33 cellular contexts compared by ENCODE assay signal in genomic region chr17:32161029-32161428, GRCh38. TPM values are rescaled to one million over a fixed set of nuclear protein-coding genes. Genes with fewer than 3 reads are reported as not detected.
DNase-seq lines count a peak whose midpoint lies in the region; ATAC-seq, FAIRE-seq and TF ChIP-seq lines count a peak whose summit lies in the region.
"Had no signal": no experiment of that assay in that cellular context is flagged by ENCODE, and none has a peak within 500 bp of the region (broad histone marks: within the 10 kb centered on the region; RNA-seq: fewer than 3 reads in every experiment).

No MANE protein-coding gene starts in this region.

- H3K27ac ChIP-seq in left ventricle myocardium inferior (replicated peaks) (peak overlapping the region; percentile 24), astrocyte (ENCODE audit: low read depth, low read length) (peak overlapping the region; percentile 91), body of pancreas (no peak overlapping the region)
- H3K27ac ChIP-seq: hepatocyte, neutrophil, prostate gland, SK-N-MC, thyroid gland had no signal

- no peak overlapping the region for H2AFZ ChIP-seq in astrocyte (ENCODE audit: low read depth, low read length)
- H2AFZ ChIP-seq: hepatocyte had no signal

- peaks cover 49% of the 10 kb centered on the region for H3K4me1 ChIP-seq in left ventricle myocardium inferior
- peaks cover 36% of the 10 kb centered on the region for H3K4me1 ChIP-seq in astrocyte (ENCODE audit: insufficient read depth, low read length)
- no peaks in the 10 kb centered on the region for H3K4me1 ChIP-seq in body of pancreas

- H3K4me2 ChIP-seq in astrocyte (ENCODE audit: low read length) = peak overlapping the region; percentile 84
- H3K4me2 ChIP-seq: hepatocyte had no signal

- TF ChIP-seq CTCF in left ventricle myocardium inferior (IDR thresholded peaks at IDR 0.05; ENCODE audit: borderline replicate concordance) (no peak), astrocyte (IDR thresholded peaks at IDR 0.05; ENCODE audit: insufficient read depth, low read depth, low read length) (no peak), body of pancreas (IDR thresholded peaks at IDR 0.05) (no peak)

- intact Hi-C loops in left ventricle myocardium inferior (cut with micrococcal nuclease) = no loop called here
- intact Hi-C loops in Right ventricle myocardium inferior (cut with DNase I) = no loop called here
- intact Hi-C loops in body of pancreas (cut with DNase I) = no loop called here

- peaks cover 12% of the 10 kb centered on the region for H3K4me1 Mint-ChIP-seq in astrocyte (ENCODE audit: low read depth, unreplicated experiment)

- ATAC-seq in Right ventricle myocardium inferior (no peak), body of pancreas (no peak)
- ATAC-seq: activated T-cell treated with anti-CD3 and anti-CD28 coated beads, Interleukin-2, amount 50 U/mL, for 4 hours; CD8-positive, alpha-beta T cell; K562; stimulated activated naive CD8-positive, alpha-beta T cell treated with anti-CD3 and anti-CD28 coated beads, Interleukin-15, amount 100 ng/mL, for 72 hours had no signal

- H3K27me3 ChIP-seq in left ventricle myocardium inferior (ENCODE audit: low read depth) (no peaks in the 10 kb centered on the region), astrocyte (ENCODE audit: insufficient read depth, low read length) (no peaks in the 10 kb centered on the region), body of pancreas (no peaks in the 10 kb centered on the region)
- H3K27me3 ChIP-seq: hepatocyte, MG63, neutrophil, thyroid gland had no signal

- H3K27ac Mint-ChIP-seq in astrocyte (ENCODE audit: unreplicated experiment) = no peak overlapping the region
- H3K27ac Mint-ChIP-seq: activated naive CD8-positive, alpha-beta T cell treated with anti-CD3 and anti-CD28 coated beads, Interleukin-2, amount 50 U/mL, for 24 hours; CD8-positive, alpha-beta T cell; H9; stimulated activated naive CD8-positive, alpha-beta T cell treated with anti-CD3 and anti-CD28 coated beads, Interleukin-15, amount 100 ng/mL, for 72 hours had no signal

- H3K9me3 ChIP-seq in left ventricle myocardium inferior (replicated peaks) = peaks cover 4% of the 10 kb centered on the region
- no peaks in the 10 kb centered on the region for H3K9me3 ChIP-seq in astrocyte (ENCODE audit: insufficient read depth, low read depth, low read length)
- no peaks in the 10 kb centered on the region for H3K9me3 ChIP-seq in body of pancreas
- H3K9me3 ChIP-seq: neutrophil, prostate gland, thyroid gland had no signal

- peaks cover 20% of the 10 kb centered on the region for H3K36me3 ChIP-seq in left ventricle myocardium inferior
- no peaks in the 10 kb centered on the region for H3K36me3 ChIP-seq in astrocyte (ENCODE audit: insufficient read depth, low read length)
- H3K36me3 ChIP-seq in body of pancreas (replicated peaks in 1 of 2; ENCODE audit: insufficient read depth in 1 of 2, low read depth in 2 of 2) = peaks cover 0 to 7% of the 10 kb centered on the region in 2 donors

- no peak for TF ChIP-seq POLR2A in body of pancreas (IDR thresholded peaks at IDR 0.05)

- FAIRE-seq in astrocyte (lab: Jason Lieb, UNC) = no peak
- FAIRE-seq: bronchial epithelial cell, colon, frontal cortex, GM19239, K562 had no signal

- H3K4me3 Mint-ChIP-seq in astrocyte (ENCODE audit: unreplicated experiment) = no peak overlapping the region
- H3K4me3 Mint-ChIP-seq: activated naive CD8-positive, alpha-beta T cell treated with anti-CD3 and anti-CD28 coated beads, Interleukin-2, amount 50 U/mL, for 24 hours; activated T-cell treated with anti-CD3 and anti-CD28 coated beads, Interleukin-2, amount 50 U/mL, for 4 hours; CD8-positive, alpha-beta T cell; H9; naive B cell; stimulated activated naive CD8-positive, alpha-beta T cell treated with anti-CD3 and anti-CD28 coated beads, Interleukin-15, amount 100 ng/mL, for 72 hours had no signal

- H4K20me1 ChIP-seq in astrocyte (ENCODE audit: insufficient read depth, low read length) = no peaks in the 10 kb centered on the region

- 87 to 93% methylated on average over 8 of the region's 8 CpGs for WGBS in body of pancreas, 2 donors

- peaks cover 11% of the 10 kb centered on the region for H3K36me3 Mint-ChIP-seq in astrocyte (ENCODE audit: low read depth, unreplicated experiment)

- peaks cover 11% of the 10 kb centered on the region for H3K79me2 ChIP-seq in astrocyte (ENCODE audit: insufficient read depth, low read length)

- no peak for DNase-seq in left ventricle myocardium inferior
- no peak for DNase-seq in Right ventricle myocardium inferior (ENCODE audit: missing footprints)
- peak; percentile 84 for DNase-seq in astrocyte (ENCODE audit: low read depth)
- peak; percentile 39 for DNase-seq in hepatic stellate cell (ENCODE audit: low spot score)
- no peak for DNase-seq in SW 1271 (lab: John Stamatoyannopoulos, UW)
- DNase-seq in body of pancreas = no peak
- DNase-seq in DMS79 treated with DMSO at 0.1 percent for 48 hours (lab: John Stamatoyannopoulos, UW) = no peak
- DNase-seq in NCI-H1436 treated with DMSO at 0.1 percent for 48 hours (lab: John Stamatoyannopoulos, UW) = no peak
- DNase-seq: 8988T; activated CD4-positive, alpha-beta T cell treated with anti-CD3 and anti-CD28 coated beads, Interleukin-2, amount 50 U/mL, for 1 hour; activated naive CD8-positive, alpha-beta T cell treated with anti-CD3 and anti-CD28 coated beads, Interleukin-2, amount 50 U/mL, for 24 hours; activated T-cell treated with anti-CD3 and anti-CD28 coated beads, Interleukin-2, amount 50 U/mL, for 4 hours; CD8-positive, alpha-beta T cell; effector CD8-positive, alpha-beta T cell; GDM1; H9; mesendoderm; naive B cell; NCI-H1417; NCI-H2081; RPMI8226; stimulated activated naive CD8-positive, alpha-beta T cell treated with anti-CD3 and anti-CD28 coated beads, Interleukin-15, amount 100 ng/mL, for 72 hours; thyroid gland had no signal

- H3K9ac ChIP-seq in astrocyte (ENCODE audit: low read length) = peak overlapping the region; percentile 67

- H3K4me3 ChIP-seq in left ventricle myocardium inferior (no peak overlapping the region), astrocyte (ENCODE audit: insufficient read depth, low read depth, low read length) (no peak overlapping the region), body of pancreas (no peak overlapping the region)
- H3K4me3 ChIP-seq: hepatocyte, K562, MG63, prostate gland, SK-N-MC, thyroid gland had no signal

- H3K27me3 Mint-ChIP-seq in astrocyte (ENCODE audit: low read depth, unreplicated experiment) = no peaks in the 10 kb centered on the region
- H3K27me3 Mint-ChIP-seq: activated naive CD8-positive, alpha-beta T cell treated with anti-CD3 and anti-CD28 coated beads, Interleukin-2, amount 50 U/mL, for 24 hours; naive B cell; stimulated activated naive CD8-positive, alpha-beta T cell treated with anti-CD3 and anti-CD28 coated beads, Interleukin-15, amount 100 ng/mL, for 72 hours had no signal

- H3K9me3 Mint-ChIP-seq in astrocyte (ENCODE audit: unreplicated experiment) = peaks cover 4% of the 10 kb centered on the region
- H3K9me3 Mint-ChIP-seq: activated naive CD8-positive, alpha-beta T cell treated with anti-CD3 and anti-CD28 coated beads, Interleukin-2, amount 50 U/mL, for 24 hours; activated T-cell treated with anti-CD3 and anti-CD28 coated beads, Interleukin-2, amount 50 U/mL, for 4 hours; CD8-positive, alpha-beta T cell; naive B cell had no signal

RNA-seq across cellular contexts. Expression of gene RHOT1, which starts 18.7 kb away (rescaled TPM):
- total RNA-seq in left ventricle myocardium inferior = 56.9 TPM
- total RNA-seq in Right ventricle myocardium inferior = 64.1 TPM
- total RNA-seq in astrocyte = 20.1 and 20.9 TPM in 2 replicates
- 10 to 100 TPM; 15.2 to 25.4 TPM for total RNA-seq in body of pancreas

Comparison
In these comparisons a context has a peak if more than half of its experiments do, and no peak if none do; other contexts are left out.
1. DNase-seq: peak in astrocyte (single experiment) and hepatic stellate cell (single experiment); none in left ventricle myocardium inferior (single experiment), Right ventricle myocardium inferior (single experiment), SW 1271 (0 of 2), body of pancreas (0 of 4), DMS79 treated with DMSO at 0.1 percent for 48 hours (single experiment) and NCI-H1436 treated with DMSO at 0.1 percent for 48 hours (single experiment).
2. H3K27ac ChIP-seq: peak in left ventricle myocardium inferior (single experiment) and astrocyte (single experiment); none in body of pancreas (0 of 4).